ENCODE assay signal across 13 cellular contexts in genomic region chr7:916291-916941, GRCh38. TPM values are rescaled to one million over a fixed set of nuclear protein-coding genes. Genes with fewer than 3 reads are reported as not detected.
DNase-seq lines count a peak whose midpoint lies in the region; ATAC-seq lines count a peak whose summit lies in the region.
"Had no signal": no experiment of that assay in that cellular context is flagged by ENCODE, and none has a peak within 500 bp of the region (broad histone marks: within the 10 kb centered on the region; RNA-seq: fewer than 3 reads in every experiment).

No MANE protein-coding gene starts in this region.

- DNase-seq in NCI-H2196 (lab: John Stamatoyannopoulos, UW; ENCODE audit: unreplicated experiment) (peak; percentile 29), NCI-H2196 treated with DMSO at 0.1 percent for 48 hours (lab: John Stamatoyannopoulos, UW; ENCODE audit: unreplicated experiment) (no peak), RPMI8226 (peak; percentile 53), left ventricle myocardium superior (peak; percentile 30), substantia nigra (lab: John Stamatoyannopoulos, UW) (peak in 9 of 49 donors; percentile 19 to 90 (median 39)), activated T-cell treated with anti-CD3 and anti-CD28 coated beads for 4 hours (no peak)
- no peak for DNase-seq in activated naive CD4-positive, alpha-beta T cell treated with Interleukin-2 at 50 U/mL for 16 hours
- DNase-seq: activated CD4-positive, CD25-positive, alpha-beta regulatory T cell treated with anti-CD3 and anti-CD28 coated beads, Interleukin-2, amount 50 U/mL, for 72 hours; central memory CD4-positive, alpha-beta T cell; HFFc6; KG1; NCI-H510A had no signal

- peak overlapping the region; percentile 98 for H3K27ac ChIP-seq in substantia nigra (ENCODE audit: low read depth, low read length, poor library complexity, severe bottlenecking)

- no peak for ATAC-seq in left ventricle myocardium superior
- ATAC-seq in HG03469 (IDR thresholded peaks at IDR 0.05; ENCODE audit: unreplicated experiment): no peak

- intact Hi-C loops in left ventricle myocardium superior (cut with micrococcal nuclease): no loop called here

RNA-seq across cellular contexts. Expression of gene ADAP1, which starts 38.1 kb away (rescaled TPM):
- 10.2 TPM for total RNA-seq in left ventricle myocardium superior

RNA-seq across cellular contexts. Expression of gene GET4, which starts 40.1 kb away (rescaled TPM):
- total RNA-seq in left ventricle myocardium superior: 20.6 TPM

RNA-seq across cellular contexts. Expression of gene COX19, which starts 58.9 kb away (rescaled TPM):
- total RNA-seq in left ventricle myocardium superior: 9.6 TPM

Comparison
In these comparisons a context has a peak if more than half of its experiments do, and no peak if none do; other contexts are left out.
1. DNase-seq: peak in NCI-H2196 (single experiment), RPMI8226 (single experiment) and left ventricle myocardium superior (single experiment); none in NCI-H2196 treated with DMSO at 0.1 percent for 48 hours (single experiment), activated naive CD4-positive, alpha-beta T cell treated with Interleukin-2 at 50 U/mL for 16 hours (single experiment) and activated T-cell treated with anti-CD3 and anti-CD28 coated beads for 4 hours (single experiment).